ENCODE assay signal across 8 cellular contexts in genomic region chr15:67024322-67024997, GRCh38. TPM values are rescaled to one million over a fixed set of nuclear protein-coding genes. Genes with fewer than 3 reads are reported as not detected.
DNase-seq lines count a peak whose midpoint lies in the region; ATAC-seq, FAIRE-seq and TF ChIP-seq lines count a peak whose summit lies in the region.

No MANE protein-coding gene starts in this region.

- H3K9ac ChIP-seq in SK-N-MC (ENCODE audit: insufficient read length) (peak overlapping the region; percentile 59), H1 (replicated peaks in 1 of 4; ENCODE audit: extremely low read depth in 1 of 4, low read depth in 3 of 4, low read length in 3 of 4) (no peak overlapping the region)

- DNase-seq in stimulated activated naive CD4-positive, alpha-beta T cell treated with Interleukin-2 at 50 U/mL for 16 hours (lab: John Stamatoyannopoulos, UW): peak; percentile 10
- no peak for DNase-seq in stimulated activated naive CD4-positive, alpha-beta T cell (lab: John Stamatoyannopoulos, UW)
- DNase-seq in SK-N-MC (ENCODE audit: low read depth, low spot score) (peak; percentile 95), H1 (ENCODE audit: low read depth in 1 of 2, low spot score in 2 of 2) (no peak), mucosa of gallbladder (ENCODE audit: low spot score) (peak; percentile 86), tibial nerve (ENCODE audit: low spot score in 2 of 2) (peak; percentile 63 to 88)

- TF ChIP-seq EP300 in H1 (IDR thresholded peaks at IDR 0.05; ENCODE audit: borderline replicate concordance in 1 of 2, low read depth in 2 of 2, low read length in 2 of 2) (no peak), tibial nerve (IDR thresholded peaks at IDR 0.05) (peak; percentile 75 to 97)

- H3K18ac ChIP-seq in H1 (ENCODE audit: extremely low read depth, low read length): no peak overlapping the region

- no peaks in the 10 kb centered on the region for H3K79me2 ChIP-seq in H1 (ENCODE audit: control insufficient read depth in 1 of 2, insufficient read depth in 2 of 2, low read length in 2 of 2)

- no peak for TF ChIP-seq POLR2A in H1 (IDR thresholded peaks at IDR 0.05; ENCODE audit: control extremely low read depth in 1 of 2, low read depth in 2 of 2, low read length in 2 of 2)
- no peak for TF ChIP-seq POLR2A in tibial nerve (IDR thresholded peaks at IDR 0.05)

- H3K9me3 ChIP-seq in SK-N-MC (ENCODE audit: low read depth, low read length) (no peaks in the 10 kb centered on the region), H1 (ENCODE audit: insufficient read depth in 2 of 2, low read depth in 1 of 2, low read length in 1 of 2) (no peaks in the 10 kb centered on the region), tibial nerve (no peaks in the 10 kb centered on the region)

- H2AFZ ChIP-seq in H1 (ENCODE audit: low read length): no peak overlapping the region

- CTCF ChIA-PET in H1 (lab: Charles Lee; ENCODE audit: partially characterized antibody): interaction anchor here (1.4 to 1.5 kb wide), 2 partner anchors 10 to 282 kb away, joined by 3 to 5 read pairs; no protein-coding TSS in a partner anchor

- no peaks in the 10 kb centered on the region for H4K20me1 ChIP-seq in H1 (replicated peaks in 1 of 2; ENCODE audit: control insufficient read depth in 1 of 2, insufficient read depth in 2 of 2, low read length in 2 of 2)

- no peak overlapping the region for H3K4me2 ChIP-seq in H1 (ENCODE audit: insufficient read depth in 1 of 2, low read depth in 2 of 2, low read length in 2 of 2)

- no peak overlapping the region for H2BK5ac ChIP-seq in H1 (ENCODE audit: low read depth, low read length)

- no peak overlapping the region for H3K56ac ChIP-seq in H1 (replicated peaks; ENCODE audit: insufficient read length, low read depth, low read length)

- H4K8ac ChIP-seq in H1 (ENCODE audit: extremely low read depth, insufficient read depth, low read length): no peak overlapping the region

- no peaks in the 10 kb centered on the region for H3K23me2 ChIP-seq in H1 (ENCODE audit: low read depth, low read length)

- H3K36me3 ChIP-seq in SK-N-MC (ENCODE audit: insufficient read depth, low read length) (no peaks in the 10 kb centered on the region), H1 (ENCODE audit: control insufficient read depth in 2 of 4, insufficient read depth in 4 of 4, low read length in 3 of 4) (no peaks in the 10 kb centered on the region), tibial nerve (no peaks in the 10 kb centered on the region)

- TF ChIP-seq CTCF in H1 (IDR thresholded peaks at IDR 0.05; ENCODE audit: control extremely low read depth in 1 of 3, insufficient read depth in 1 of 3, low read depth in 1 of 3, low read length in 3 of 3) (no peak), tibial nerve (IDR thresholded peaks at IDR 0.05) (no peak)

- 77% methylated on average over 5 of the region's 5 CpGs; no CpG with 5 or more reads in 1 of the 2 experiments for WGBS in H1 (ENCODE audit: extremely low coverage in 1 of 2, insufficient coverage in 1 of 2, insufficient read length in 1 of 2, insufficient replicate concordance in 2 of 2, low coverage in 1 of 2, low lambda C conversion rate in 2 of 2, missing lambda C conversion rate in 1 of 2), 2 experiments
- 21 to 23% methylated on average over 5 of the region's 5 CpGs for WGBS in tibial nerve, 2 donors

- H2BK12ac ChIP-seq in H1 (ENCODE audit: low read depth, low read length): peak overlapping the region; percentile 18; the same call in 1 of the 2 replicates

- TF ChIP-seq RAD21 in H1 (IDR thresholded peaks at IDR 0.05 in 1 of 2, conservative IDR thresholded peaks at IDR 0.05 in 1 of 2; ENCODE audit: low read depth in 2 of 2, low read length in 2 of 2): no peak

- H3K4me1 ChIP-seq in H1 (replicated peaks in 1 of 4; ENCODE audit: control insufficient read depth in 3 of 4, insufficient read depth in 4 of 4, low read length in 3 of 4): peaks cover 6 to 12% (median 9%) of the 10 kb centered on the region in 4 experiments
- peaks cover 4 to 38% (median 23%) of the 10 kb centered on the region in 4 donors for H3K4me1 ChIP-seq in tibial nerve

- no peak overlapping the region; the same call in 1 of the 2 replicates for H2BK15ac ChIP-seq in H1 (ENCODE audit: low read length)

- H3K27ac ChIP-seq in SK-N-MC: peak overlapping the region; percentile 97
- no peak overlapping the region for H3K27ac ChIP-seq in H1 (ENCODE audit: low read depth, low read length)
- peak overlapping the region in 3 of 4 donors; percentile 54 to 78 (median 64) for H3K27ac ChIP-seq in tibial nerve

- H4K91ac ChIP-seq in H1 (replicated peaks; ENCODE audit: insufficient read length, low read length): peak overlapping the region; percentile 42

- H3K79me1 ChIP-seq in H1 (ENCODE audit: low read depth, low read length): no peaks in the 10 kb centered on the region; the same call in 1 of the 2 replicates

- H2BK20ac ChIP-seq in H1 (ENCODE audit: low read length): no peak overlapping the region

- H3K4ac ChIP-seq in H1 (replicated peaks; ENCODE audit: insufficient read length, low read depth, low read length): no peak overlapping the region

- POLR2A ChIA-PET in H1 (lab: Charles Lee; ENCODE audit: partially characterized antibody): interaction anchor here (0.6 to 1.6 kb wide), 2 partner anchors 20 to 39 kb away, joined by 3 read pairs; no protein-coding TSS in a partner anchor

- H3K4me3 ChIP-seq in SK-N-MC (peak overlapping the region; percentile 66), H1 (ENCODE audit: extremely low read depth in 1 of 4, insufficient read depth in 2 of 4, low read depth in 3 of 4, low read length in 4 of 4) (no peak overlapping the region), tibial nerve (no peak overlapping the region)

- no peak overlapping the region for H4K5ac ChIP-seq in H1 (ENCODE audit: insufficient read length, low read depth, low read length)

- H2BK120ac ChIP-seq in H1 (replicated peaks; ENCODE audit: low read depth, low read length): no peak overlapping the region

- no peak for FAIRE-seq in H1 (lab: Jason Lieb, UNC)

- ATAC-seq in HG02970 (IDR thresholded peaks at IDR 0.05; ENCODE audit: low FRiP score, unreplicated experiment): no peak
- no peak for ATAC-seq in HG02763 (IDR thresholded peaks at IDR 0.05; ENCODE audit: unreplicated experiment)

- H3K14ac ChIP-seq in H1 (ENCODE audit: insufficient read length): no peak overlapping the region

- H3K27me3 ChIP-seq in H1 (replicated peaks in 1 of 4; ENCODE audit: control insufficient read depth in 3 of 4, extremely low read depth in 1 of 4, insufficient read depth in 3 of 4, low read length in 3 of 4) (no peaks in the 10 kb centered on the region), tibial nerve (no peaks in the 10 kb centered on the region)

- H2AK5ac ChIP-seq in H1 (ENCODE audit: low read depth, low read length): no peak overlapping the region

- H3K23ac ChIP-seq in H1 (ENCODE audit: insufficient read length): no peak overlapping the region

TF ChIP-seq in H1, 55 proteins besides CTCF, POLR2A, EP300 and RAD21:
- TF ChIP-seq HDAC2 (IDR thresholded peaks at IDR 0.05; ENCODE audit: borderline replicate concordance in 1 of 2, low read depth in 2 of 2, low read length in 2 of 2) (peak in 1 of 2 experiments; percentile 61; a peak in 1 of 4 replicates), JUND (IDR thresholded peaks at IDR 0.05; ENCODE audit: low read length) (peak; percentile 90), TAF1 (IDR thresholded peaks at IDR 0.05; ENCODE audit: low read depth, low read length) (no peak), CEBPB (IDR thresholded peaks at IDR 0.05; ENCODE audit: low read depth, low read length) (peak; percentile 69), PHF8 (conservative IDR thresholded peaks at IDR 0.05; ENCODE audit: low read depth, low read length) (no peak), KDM1A (IDR thresholded peaks at IDR 0.05; ENCODE audit: borderline replicate concordance, low read length) (peak; percentile 73; the same call in 1 of the 2 replicates), TBP (IDR thresholded peaks at IDR 0.05; ENCODE audit: low read depth, low read length) (no peak)

RNA-seq across cellular contexts. Expression of gene SMAD3, which starts 40.9 kb away (rescaled TPM):
- total RNA-seq in H1 (2021; fragmentation: NEBNext Ultra II Directional; extraction: Animal tissue kit (Norgen Biotek cat#: 25700)): 11.1 and 12.4 TPM in 2 replicates
- polyA plus RNA-seq in H1 (2011; rRNA removed): 10.1 and 17.3 TPM in 2 replicates
- 9.1 TPM for polyA plus RNA-seq in H1 (2011; cell fraction: cytosol; rRNA removed)
- 41.6 TPM for polyA plus RNA-seq in H1 (2011; cell fraction: nucleus; rRNA removed)
- polyA plus RNA-seq in H1 (2012, experiment 1 of 2): 7.8 to 10.4 TPM (median 8.7 TPM) in 4 replicates
- 5.0 TPM for polyA plus RNA-seq in H1 (2012, experiment 2 of 2)
- 13.2 TPM for polyA plus RNA-seq in H1 (2013, experiment 1 of 2)
- polyA plus RNA-seq in H1 (2013, experiment 2 of 2): 11.1 TPM
- polyA minus RNA-seq in H1 (2011; rRNA and poly(A)+ RNA removed): 16.5 and 18.3 TPM in 2 replicates
- 12.3 TPM for polyA minus RNA-seq in H1 (2011; cell fraction: cytosol; rRNA and poly(A)+ RNA removed)
- polyA minus RNA-seq in H1 (2011; cell fraction: nucleus; rRNA and poly(A)+ RNA removed): 14.3 TPM
- 59.0 TPM for total RNA-seq in mucosa of gallbladder
- 10 to 100 TPM; 36.3 to 68.6 (median 44.1) TPM for total RNA-seq in tibial nerve

Comparison
In these comparisons a context has a peak if more than half of its experiments do, and no peak if none do; other contexts are left out.
1. DNase-seq: peak in stimulated activated naive CD4-positive, alpha-beta T cell treated with Interleukin-2 at 50 U/mL for 16 hours (single experiment), SK-N-MC (single experiment), mucosa of gallbladder (single experiment) and tibial nerve (2 of 2); none in stimulated activated naive CD4-positive, alpha-beta T cell (0 of 6) and H1 (0 of 2).